20 cellular contexts compared by ENCODE assay signal in genomic region chr5:123448743-123449142, GRCh38.
"Had no signal": no experiment of that assay in that cellular context is flagged by ENCODE, and none has a peak within 500 bp of the region (broad histone marks: within the 10 kb centered on the region; RNA-seq: fewer than 3 reads in every experiment).

No MANE protein-coding gene starts in this region.

- H3K27ac Mint-ChIP-seq: immature natural killer cell had no signal

- ATAC-seq: body of pancreas; left lung; naive thymus-derived CD8-positive, alpha-beta T cell; pancreas; right cardiac atrium had no signal

- H3K36me3 Mint-ChIP-seq: activated naive CD4-positive, alpha-beta T cell treated with anti-CD3 and anti-CD28 coated beads, Interleukin-2, amount 10 ng/mL, durations not matched to agents 7 days and 5 days; immature natural killer cell; mesothelial cell of epicardium; naive thymus-derived CD8-positive, alpha-beta T cell had no signal

- DNase-seq: activated CD4-positive, CD25-positive, alpha-beta regulatory T cell treated with anti-CD3 and anti-CD28 coated beads, Interleukin-2, amount 50 U/mL, for 72 hours; activated effector memory CD4-positive, alpha-beta T cell treated with anti-CD3 and anti-CD28 coated beads, Interleukin-2, amount 50 U/mL, for 16 hours; activated naive CD4-positive, alpha-beta T cell treated with anti-CD3 and anti-CD28 coated beads, Interleukin-2, amount 10 ng/mL, durations not matched to agents 7 days and 5 days; activated T-cell treated with anti-CD3 and anti-CD28 coated beads, Interleukin-2, amount 50 U/mL, for 24 hours; anterior cingulate cortex; body of pancreas; caudate nucleus; dermis blood vessel endothelial cell; effector CD8-positive, alpha-beta T cell; glutamatergic neuron; immature natural killer cell; kidney glomerular epithelial cell; left lung; naive thymus-derived CD8-positive, alpha-beta T cell; pancreas; right cardiac atrium; stimulated activated CD4-positive, alpha-beta T cell treated with anti-CD3 and anti-CD28 coated beads, Interleukin-4, amount 100 ng/mL, for 24 hours; stomach; WERI-Rb-1 had no signal

- H3K4me1 Mint-ChIP-seq: immature natural killer cell; naive thymus-derived CD8-positive, alpha-beta T cell had no signal

- H3K4me3 Mint-ChIP-seq: activated naive CD4-positive, alpha-beta T cell treated with anti-CD3 and anti-CD28 coated beads, Interleukin-2, amount 10 ng/mL, durations not matched to agents 7 days and 5 days; immature natural killer cell; mesothelial cell of epicardium; naive thymus-derived CD8-positive, alpha-beta T cell had no signal

- H3K9me3 Mint-ChIP-seq: activated naive CD4-positive, alpha-beta T cell treated with anti-CD3 and anti-CD28 coated beads, Interleukin-2, amount 10 ng/mL, durations not matched to agents 7 days and 5 days; activated T-cell treated with anti-CD3 and anti-CD28 coated beads, Interleukin-2, amount 50 U/mL, for 24 hours; mesothelial cell of epicardium; naive thymus-derived CD8-positive, alpha-beta T cell had no signal
